1 cellular context compared by ENCODE assay signal in the genomic region with DNA sequence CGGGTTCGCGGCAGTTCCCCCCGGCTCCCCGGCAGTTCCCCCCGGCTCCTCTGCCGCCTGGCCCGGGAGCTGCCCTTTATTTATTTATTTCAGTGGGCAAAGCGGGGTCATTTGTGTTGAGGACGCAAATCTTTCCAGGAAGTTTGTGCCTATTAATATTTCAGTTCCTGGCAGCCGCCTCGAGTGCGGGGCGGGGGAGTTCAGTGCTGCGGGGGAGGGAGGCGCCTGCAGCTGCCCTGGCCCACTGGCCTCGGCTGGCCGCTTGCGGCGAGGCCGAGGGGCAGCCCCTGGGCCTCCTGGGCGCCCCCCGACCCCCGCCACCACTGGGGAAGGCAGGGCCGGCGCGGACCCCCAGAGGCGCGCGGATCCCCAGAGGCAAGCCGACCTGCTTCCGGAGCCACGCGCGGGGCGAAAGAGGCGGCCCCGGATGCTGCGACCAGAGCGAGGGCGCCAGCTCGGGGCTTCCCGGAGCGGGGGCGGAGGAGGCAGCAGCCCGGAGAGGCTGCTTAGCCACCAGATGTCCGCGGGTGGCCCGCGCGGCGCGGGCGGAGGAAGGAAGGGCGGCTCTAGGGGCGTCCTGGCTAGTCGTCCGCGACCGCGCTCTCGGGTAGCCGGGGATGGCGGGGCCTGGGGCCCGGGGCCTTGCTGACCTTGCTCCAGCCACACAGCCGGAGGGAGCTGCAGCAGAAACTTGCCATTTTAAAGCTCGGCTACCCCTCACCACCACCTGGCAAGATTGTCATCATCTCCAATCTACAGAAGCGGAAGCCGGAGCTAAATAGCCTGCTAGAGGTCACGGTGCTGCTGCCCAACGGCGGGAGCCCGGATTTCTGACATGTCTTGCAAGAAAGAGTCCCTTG.
TF ChIP-seq lines count a peak whose summit lies in the region.

No MANE protein-coding gene starts in this region.

TF ChIP-seq in GM23338, 12 proteins besides CTCF, POLR2A, EP300 and RAD21 (continued from another document):
- TF ChIP-seq, protein P1, sequence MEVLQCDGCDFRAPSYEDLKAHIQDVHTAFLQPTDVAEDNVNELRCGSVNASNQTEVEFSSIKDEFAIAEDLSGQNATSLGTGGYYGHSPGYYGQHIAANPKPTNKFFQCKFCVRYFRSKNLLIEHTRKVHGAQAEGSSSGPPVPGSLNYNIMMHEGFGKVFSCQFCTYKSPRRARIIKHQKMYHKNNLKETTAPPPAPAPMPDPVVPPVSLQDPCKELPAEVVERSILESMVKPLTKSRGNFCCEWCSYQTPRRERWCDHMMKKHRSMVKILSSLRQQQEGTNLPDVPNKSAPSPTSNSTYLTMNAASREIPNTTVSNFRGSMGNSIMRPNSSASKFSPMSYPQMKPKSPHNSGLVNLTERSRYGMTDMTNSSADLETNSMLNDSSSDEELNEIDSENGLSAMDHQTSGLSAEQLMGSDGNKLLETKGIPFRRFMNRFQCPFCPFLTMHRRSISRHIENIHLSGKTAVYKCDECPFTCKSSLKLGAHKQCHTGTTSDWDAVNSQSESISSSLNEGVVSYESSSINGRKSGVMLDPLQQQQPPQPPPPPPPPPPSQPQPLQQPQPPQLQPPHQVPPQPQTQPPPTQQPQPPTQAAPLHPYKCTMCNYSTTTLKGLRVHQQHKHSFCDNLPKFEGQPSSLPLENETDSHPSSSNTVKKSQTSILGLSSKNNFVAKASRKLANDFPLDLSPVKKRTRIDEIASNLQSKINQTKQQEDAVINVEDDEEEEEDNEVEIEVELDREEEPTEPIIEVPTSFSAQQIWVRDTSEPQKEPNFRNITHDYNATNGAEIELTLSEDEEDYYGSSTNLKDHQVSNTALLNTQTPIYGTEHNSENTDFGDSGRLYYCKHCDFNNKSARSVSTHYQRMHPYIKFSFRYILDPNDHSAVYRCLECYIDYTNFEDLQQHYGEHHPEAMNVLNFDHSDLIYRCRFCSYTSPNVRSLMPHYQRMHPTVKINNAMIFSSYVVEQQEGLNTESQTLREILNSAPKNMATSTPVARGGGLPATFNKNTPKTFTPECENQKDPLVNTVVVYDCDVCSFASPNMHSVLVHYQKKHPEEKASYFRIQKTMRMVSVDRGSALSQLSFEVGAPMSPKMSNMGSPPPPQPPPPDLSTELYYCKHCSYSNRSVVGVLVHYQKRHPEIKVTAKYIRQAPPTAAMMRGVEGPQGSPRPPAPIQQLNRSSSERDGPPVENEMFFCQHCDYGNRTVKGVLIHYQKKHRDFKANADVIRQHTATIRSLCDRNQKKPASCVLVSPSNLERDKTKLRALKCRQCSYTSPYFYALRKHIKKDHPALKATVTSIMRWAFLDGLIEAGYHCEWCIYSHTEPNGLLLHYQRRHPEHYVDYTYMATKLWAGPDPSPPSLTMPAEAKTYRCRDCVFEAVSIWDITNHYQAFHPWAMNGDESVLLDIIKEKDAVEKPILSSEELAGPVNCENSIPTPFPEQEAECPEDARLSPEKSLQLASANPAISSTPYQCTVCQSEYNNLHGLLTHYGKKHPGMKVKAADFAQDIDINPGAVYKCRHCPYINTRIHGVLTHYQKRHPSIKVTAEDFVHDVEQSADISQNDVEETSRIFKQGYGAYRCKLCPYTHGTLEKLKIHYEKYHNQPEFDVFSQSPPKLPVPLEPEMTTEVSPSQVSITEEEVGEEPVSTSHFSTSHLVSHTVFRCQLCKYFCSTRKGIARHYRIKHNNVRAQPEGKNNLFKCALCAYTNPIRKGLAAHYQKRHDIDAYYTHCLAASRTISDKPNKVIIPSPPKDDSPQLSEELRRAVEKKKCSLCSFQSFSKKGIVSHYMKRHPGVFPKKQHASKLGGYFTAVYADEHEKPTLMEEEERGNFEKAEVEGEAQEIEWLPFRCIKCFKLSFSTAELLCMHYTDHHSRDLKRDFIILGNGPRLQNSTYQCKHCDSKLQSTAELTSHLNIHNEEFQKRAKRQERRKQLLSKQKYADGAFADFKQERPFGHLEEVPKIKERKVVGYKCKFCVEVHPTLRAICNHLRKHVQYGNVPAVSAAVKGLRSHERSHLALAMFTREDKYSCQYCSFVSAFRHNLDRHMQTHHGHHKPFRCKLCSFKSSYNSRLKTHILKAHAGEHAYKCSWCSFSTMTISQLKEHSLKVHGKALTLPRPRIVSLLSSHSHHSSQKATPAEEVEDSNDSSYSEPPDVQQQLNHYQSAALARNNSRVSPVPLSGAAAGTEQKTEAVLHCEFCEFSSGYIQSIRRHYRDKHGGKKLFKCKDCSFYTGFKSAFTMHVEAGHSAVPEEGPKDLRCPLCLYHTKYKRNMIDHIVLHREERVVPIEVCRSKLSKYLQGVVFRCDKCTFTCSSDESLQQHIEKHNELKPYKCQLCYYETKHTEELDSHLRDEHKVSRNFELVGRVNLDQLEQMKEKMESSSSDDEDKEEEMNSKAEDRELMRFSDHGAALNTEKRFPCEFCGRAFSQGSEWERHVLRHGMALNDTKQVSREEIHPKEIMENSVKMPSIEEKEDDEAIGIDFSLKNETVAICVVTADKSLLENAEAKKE (CRISPR knock-in tag; IDR thresholded peaks at IDR 0.05): no peak
- no peak for TF ChIP-seq EZH2phosphoT487 (IDR thresholded peaks at IDR 0.05; ENCODE audit: unreplicated experiment)
- TF ChIP-seq POLR2AphosphoS5 (IDR thresholded peaks at IDR 0.05; ENCODE audit: low read depth): 0 out of 2 replicates have a peak, but pooled peaks have one; percentile 9
